10 cellular contexts compared by ENCODE assay signal in genomic region chr16:88754912-88755744, GRCh38. TPM values are rescaled to one million over a fixed set of nuclear protein-coding genes. Genes with fewer than 3 reads are reported as not detected.
DNase-seq lines count a peak whose midpoint lies in the region; ATAC-seq and TF ChIP-seq lines count a peak whose summit lies in the region.
"Had no signal": no experiment of that assay in that cellular context is flagged by ENCODE, and none has a peak within 500 bp of the region (broad histone marks: within the 10 kb centered on the region; RNA-seq: fewer than 3 reads in every experiment).

No MANE protein-coding gene starts in this region.

- peaks cover 28% of the 10 kb centered on the region for H3K4me1 ChIP-seq in PC-3 (ENCODE audit: insufficient read depth, low read length)
- H3K4me1 ChIP-seq in testis, result no peaks in the 10 kb centered on the region

- no peak overlapping the region for H3K4me3 Mint-ChIP-seq in progenitor cell of endocrine pancreas (ENCODE audit: low read depth)
- no peak overlapping the region for H3K4me3 Mint-ChIP-seq in activated T-cell treated with anti-CD3 and anti-CD28 coated beads, Interleukin-2, amount 50 U/mL, for 24 hours

- peak overlapping the region; percentile 47 for H3K4me2 ChIP-seq in PC-3 (ENCODE audit: low read length)

- ATAC-seq in PC-3, result peak; percentile 74

- H3K4me3 ChIP-seq in PC-3 (ENCODE audit: low read length) (peak overlapping the region; percentile 32; the same call in 1 of the 2 replicates), testis (no peak overlapping the region)
- H3K4me3 ChIP-seq: thoracic aorta had no signal

- CTCF ChIA-PET in GM10248 (lab: Yijun Ruan, JAX), result interaction anchor here (0.9 to 5.1 kb wide), 8 partner anchors 10 to 462 kb away, joined by 3 to 17 read pairs (median 5); partner anchors contain the start of gene ZNF778
- CTCF ChIA-PET in PC-3 (lab: Charles Lee), result interaction anchor here (1.5 kb wide), 1 partner anchor 18 kb away, joined by 8 read pairs; no protein-coding TSS in a partner anchor

- peaks cover 6% of the 10 kb centered on the region for H3K4me1 Mint-ChIP-seq in progenitor cell of endocrine pancreas (ENCODE audit: low read depth)
- peaks cover 21% of the 10 kb centered on the region for H3K4me1 Mint-ChIP-seq in activated T-cell treated with anti-CD3 and anti-CD28 coated beads, Interleukin-2, amount 50 U/mL, for 24 hours (ENCODE audit: low read depth)

- H3K9me3 Mint-ChIP-seq in progenitor cell of endocrine pancreas (ENCODE audit: low read depth), result no peaks in the 10 kb centered on the region
- no peaks in the 10 kb centered on the region for H3K9me3 Mint-ChIP-seq in activated T-cell treated with anti-CD3 and anti-CD28 coated beads, Interleukin-2, amount 50 U/mL, for 24 hours

- BruUV-seq in PC-3 (replicated peaks; lab: Mats Ljungman, UMichigan), result no TSS peak

- H3K36me3 ChIP-seq in PC-3 (ENCODE audit: low read depth, low read length) (no peaks in the 10 kb centered on the region), testis (ENCODE audit: low read depth, missing control alignments) (no peaks in the 10 kb centered on the region)
- H3K36me3 ChIP-seq: neutrophil, thoracic aorta had no signal

- no peaks in the 10 kb centered on the region for H3K9me2 ChIP-seq in PC-3 (replicated peaks; ENCODE audit: low read length)

- H3K9ac ChIP-seq in PC-3 (ENCODE audit: low read length), result no peak overlapping the region

- H3F3A ChIP-seq in PC-3 (ENCODE audit: low read length, unreplicated experiment), result no peaks in the 10 kb centered on the region

- no peak for DNase-seq in GM10248 (ENCODE audit: extremely low spot score)
- DNase-seq in PC-3, result peak; percentile 73
- no peak for DNase-seq in epithelial cell of prostate (ENCODE audit: low read depth, low spot score)
- no peak for DNase-seq in progenitor cell of endocrine pancreas (ENCODE audit: low spot score, unreplicated experiment)
- no peak for DNase-seq in medulla oblongata (ENCODE audit: extremely low spot score)
- no peak for DNase-seq in activated T-cell treated with anti-CD3 and anti-CD28 coated beads, Interleukin-2, amount 50 U/mL, for 24 hours
- no peak for DNase-seq in HK-2 (ENCODE audit: unreplicated experiment)
- DNase-seq in testis, result no peak

- WGBS in testis, 2 donors, result 86 to 90% methylated on average over 22 to 42 of the region's 42 CpGs

- no peaks in the 10 kb centered on the region for H3K36me3 Mint-ChIP-seq in progenitor cell of endocrine pancreas (ENCODE audit: insufficient read depth)
- H3K36me3 Mint-ChIP-seq in activated T-cell treated with anti-CD3 and anti-CD28 coated beads, Interleukin-2, amount 50 U/mL, for 24 hours (ENCODE audit: low read depth), result peaks cover 13% of the 10 kb centered on the region

- no peak overlapping the region for H3K27ac Mint-ChIP-seq in progenitor cell of endocrine pancreas
- H3K27ac Mint-ChIP-seq in activated T-cell treated with anti-CD3 and anti-CD28 coated beads, Interleukin-2, amount 50 U/mL, for 24 hours, result no peak overlapping the region

- POLR2A ChIA-PET in GM10248 (lab: Yijun Ruan, JAX), result no interaction called here
- POLR2A ChIA-PET in PC-3 (lab: Charles Lee; ENCODE audit: unreplicated experiment), result no interaction called here

- H3K79me2 ChIP-seq in PC-3 (ENCODE audit: low read length), result peaks cover 76% of the 10 kb centered on the region

- peak overlapping the region; percentile 34 for H3K27ac ChIP-seq in PC-3 (ENCODE audit: low read length)
- peak overlapping the region; percentile 61 for H3K27ac ChIP-seq in epithelial cell of prostate
- no peak overlapping the region for H3K27ac ChIP-seq in testis
- H3K27ac ChIP-seq: neutrophil, thoracic aorta had no signal

- H4K20me1 ChIP-seq in PC-3 (ENCODE audit: low read length), result peaks cover 23% of the 10 kb centered on the region; the same call in 1 of the 2 replicates

- H3K27me3 ChIP-seq in PC-3 (ENCODE audit: low read length), result no peaks in the 10 kb centered on the region
- no peaks in the 10 kb centered on the region for H3K27me3 ChIP-seq in testis
- H3K27me3 ChIP-seq: neutrophil had no signal

- no peak for TF ChIP-seq POLR2A in testis (IDR thresholded peaks at IDR 0.05)

- TF ChIP-seq CTCF in GM10248 (IDR thresholded peaks at IDR 0.05; ENCODE audit: control extremely low read depth, extremely low read depth, low read depth, missing control alignments) (peak; percentile 32), PC-3 (conservative IDR thresholded peaks at IDR 0.05; ENCODE audit: low read depth, low read length) (no peak), progenitor cell of endocrine pancreas (IDR thresholded peaks at IDR 0.05; ENCODE audit: unreplicated experiment) (peak; percentile 55), testis (IDR thresholded peaks at IDR 0.05) (no peak)

- no peaks in the 10 kb centered on the region for H3K27me3 Mint-ChIP-seq in progenitor cell of endocrine pancreas
- H3K27me3 Mint-ChIP-seq in activated T-cell treated with anti-CD3 and anti-CD28 coated beads, Interleukin-2, amount 50 U/mL, for 24 hours, result no peaks in the 10 kb centered on the region

- no peaks in the 10 kb centered on the region for H3K9me3 ChIP-seq in PC-3 (ENCODE audit: low read length)
- no peaks in the 10 kb centered on the region for H3K9me3 ChIP-seq in testis
- H3K9me3 ChIP-seq: neutrophil, thoracic aorta had no signal

- peak overlapping the region; percentile 39 for H2AFZ ChIP-seq in PC-3 (ENCODE audit: low read length)

- intact Hi-C loops in PC-3 (cut with micrococcal nuclease), result no loop called here
- intact Hi-C loops in testis (cut with DNase I; ENCODE audit: low total_unique reads), result no loop called here

RNA-seq across cellular contexts. Expression of gene PIEZO1, which starts 29.9 kb away (rescaled TPM):
- total RNA-seq in PC-3 (2014; rRNA removed) (180 and 251 TPM in 2 replicates), progenitor cell of endocrine pancreas (37.7 and 44.7 TPM in 2 replicates), testis (10 to 100 TPM; 40.7 to 44.5 TPM)
- 24.2 TPM for polyA plus RNA-seq in testis (ENCODE audit: insufficient read depth, low read depth, low replicate concordance)

RNA-seq across cellular contexts. Expression of gene CDT1, which starts 48.5 kb away (rescaled TPM):
- 43.0 and 76.6 TPM in 2 replicates for total RNA-seq in PC-3 (2014; rRNA removed)
- 22.8 and 25.3 TPM in 2 replicates for total RNA-seq in progenitor cell of endocrine pancreas
- 10 to 100 TPM; 14.9 to 19.1 TPM for total RNA-seq in testis
- 11.9 TPM for polyA plus RNA-seq in testis (ENCODE audit: insufficient read depth, low read depth, low replicate concordance)

RNA-seq across cellular contexts. Expression of gene CTU2, which starts 48.8 kb away (rescaled TPM):
- 30.3 and 39.4 TPM in 2 replicates for total RNA-seq in PC-3 (2014; rRNA removed)
- total RNA-seq in progenitor cell of endocrine pancreas, result 17.2 and 18.2 TPM in 2 replicates
- total RNA-seq in testis, result 10 to 100 TPM; 24.8 to 25.4 TPM
- 19.8 TPM for polyA plus RNA-seq in testis (ENCODE audit: insufficient read depth, low read depth, low replicate concordance)

RNA-seq across cellular contexts. Expression of gene RNF166, which starts 48.9 kb away (rescaled TPM):
- 25.2 and 28.8 TPM in 2 replicates for total RNA-seq in PC-3 (2014; rRNA removed)
- total RNA-seq in progenitor cell of endocrine pancreas, result 19.4 and 21.5 TPM in 2 replicates
- total RNA-seq in testis, result 10 to 100 TPM; 37.4 to 41.3 TPM
- 18.3 TPM for polyA plus RNA-seq in testis (ENCODE audit: insufficient read depth, low read depth, low replicate concordance)

RNA-seq across cellular contexts. Expression of gene APRT, which starts 56.6 kb away (rescaled TPM):
- total RNA-seq in PC-3 (2014; rRNA removed) (346 and 350 TPM in 2 replicates), progenitor cell of endocrine pancreas (100 and 115 TPM in 2 replicates), testis (10 to 100 TPM; 62.1 to 82.1 TPM)
- polyA plus RNA-seq in testis (ENCODE audit: insufficient read depth, low read depth, low replicate concordance), result 86.0 TPM

Comparison
In these comparisons a context has a peak if more than half of its experiments do, and no peak if none do; other contexts are left out.
1. CTCF ChIP-seq: peak in GM10248 (single experiment) and progenitor cell of endocrine pancreas (single experiment); none in PC-3 (single experiment) and testis (0 of 3).
2. H3K27ac ChIP-seq: peak in PC-3 (single experiment) and epithelial cell of prostate (single experiment); none in testis (0 of 2).